Comparison of ENCODE assay signal across 8 cellular contexts in genomic region chr5:177362102-177362868, GRCh38. TPM values are rescaled to one million over a fixed set of nuclear protein-coding genes. Genes with fewer than 3 reads are reported as not detected.
DNase-seq lines count a peak whose midpoint lies in the region; ATAC-seq and TF ChIP-seq lines count a peak whose summit lies in the region.

No MANE protein-coding gene starts in this region.

- peak overlapping the region; percentile 91 for H3K4me3 Mint-ChIP-seq in T-helper 17 cell

- H3K4me1 ChIP-seq in HAP-1: peaks cover 9% of the 10 kb centered on the region
- no peaks in the 10 kb centered on the region for H3K4me1 ChIP-seq in endocrine pancreas (ENCODE audit: control insufficient read depth, insufficient read depth, low read length)
- H3K4me1 ChIP-seq in prostate gland (replicated peaks): peaks cover 9% of the 10 kb centered on the region

- H3K27ac ChIP-seq in prostate gland: peak overlapping the region; percentile 72 to 75

- H3K27me3 Mint-ChIP-seq in T-helper 17 cell: no peaks in the 10 kb centered on the region

- TF ChIP-seq CTCF in prostate gland (IDR thresholded peaks at IDR 0.05): no peak

- peak overlapping the region; percentile 35 for H3K4me3 ChIP-seq in HAP-1
- H3K4me3 ChIP-seq in endocrine pancreas (ENCODE audit: control insufficient read depth, insufficient read depth, low read length): no peak overlapping the region
- peak overlapping the region; percentile 37 to 50 for H3K4me3 ChIP-seq in prostate gland

- H3K9me3 ChIP-seq in HAP-1 (no peaks in the 10 kb centered on the region), T-helper 17 cell (ENCODE audit: control insufficient read depth, low read length, poor library complexity, severe bottlenecking) (no peaks in the 10 kb centered on the region), endocrine pancreas (ENCODE audit: control insufficient read depth, low read length) (no peaks in the 10 kb centered on the region), prostate gland (no peaks in the 10 kb centered on the region)

- peaks cover 8% of the 10 kb centered on the region for H3K36me3 Mint-ChIP-seq in T-helper 17 cell (ENCODE audit: low read depth)

- no peak for DNase-seq in HAP-1 (ENCODE audit: low spot score in 2 of 2)
- DNase-seq in T-helper 17 cell: peak in 2 of 3 donors; percentile 31 to 54
- no peak for DNase-seq in prostate gland (ENCODE audit: low spot score)
- no peak for DNase-seq in NCI-H1694 treated with DMSO at 0.1 percent for 48 hours (lab: John Stamatoyannopoulos, UW)
- DNase-seq in NCI-H2227 (lab: John Stamatoyannopoulos, UW; ENCODE audit: unreplicated experiment): no peak

- H3K4me1 Mint-ChIP-seq in T-helper 17 cell: peaks cover 52% of the 10 kb centered on the region

- 37% methylated on average over 19 of the region's 19 CpGs for WGBS in prostate gland

- H3K9ac ChIP-seq in endocrine pancreas (ENCODE audit: control insufficient read depth, insufficient read depth, low read length): peak overlapping the region; percentile 2

- H3K27ac Mint-ChIP-seq in T-helper 17 cell: peak overlapping the region; percentile 92

- H3K36me3 ChIP-seq in HAP-1 (replicated peaks): no peaks in the 10 kb centered on the region
- no peaks in the 10 kb centered on the region for H3K36me3 ChIP-seq in endocrine pancreas (ENCODE audit: control insufficient read depth, insufficient read depth, low read length)
- H3K36me3 ChIP-seq in prostate gland: no peaks in the 10 kb centered on the region

- peaks cover 15% of the 10 kb centered on the region for H3K27me3 ChIP-seq in HAP-1 (ENCODE audit: low read depth)
- H3K27me3 ChIP-seq in endocrine pancreas (ENCODE audit: control insufficient read depth, insufficient read depth, low read length): no peaks in the 10 kb centered on the region
- H3K27me3 ChIP-seq in prostate gland (replicated peaks; ENCODE audit: insufficient read depth): no peaks in the 10 kb centered on the region

- no peak for TF ChIP-seq POLR2A in prostate gland (IDR thresholded peaks at IDR 0.05)

- in situ Hi-C loops in HAP-1 (cut with MboI; ENCODE audit: low sequenced_read_pairs): no loop called here

- intact Hi-C loops in prostate gland (cut with DNase I): no loop called here

- peak; percentile 22 for ATAC-seq in T-helper 17 cell
- no peak for ATAC-seq in GM21737 (IDR thresholded peaks at IDR 0.05; ENCODE audit: unreplicated experiment)
- ATAC-seq in SK-N-SH treated with all-trans-retinoic acid at 6 μM for 48 hours: no peak

TF ChIP-seq in SK-N-SH treated with all-trans-retinoic acid at 6 μM for 48 hours, 23 proteins besides CTCF, POLR2A, EP300 and RAD21:
- no peak for TF ChIP-seq RARB (CRISPR knock-in tag; IDR thresholded peaks at IDR 0.05)
- no peak for TF ChIP-seq TSHZ2 (CRISPR knock-in tag; IDR thresholded peaks at IDR 0.05)
- no peak for TF ChIP-seq BACH2 (CRISPR knock-in tag; IDR thresholded peaks at IDR 0.05; ENCODE audit: borderline replicate concordance)

RNA-seq across cellular contexts. Expression of gene RGS14, which starts 4.6 kb away (rescaled TPM):
- 100 to 1,000 TPM in 1 of 2 donors, 10 to 100 TPM in 1; 76.7 to 110 TPM for total RNA-seq in T-helper 17 cell
- 10 to 100 TPM; 13.3 to 24.2 TPM for total RNA-seq in prostate gland

RNA-seq across cellular contexts. Expression of gene LMAN2, which starts 10.8 kb away (rescaled TPM):
- total RNA-seq in T-helper 17 cell (10 to 100 TPM; 75.5 to 89.8 TPM), prostate gland (100 to 1,000 TPM; 350 to 369 TPM)

RNA-seq across cellular contexts. Expression of gene SLC34A1, which starts 21.9 kb away (rescaled TPM):
- total RNA-seq in T-helper 17 cell (under 1 TPM; 0.31 to 0.40 TPM), prostate gland (not detected)

RNA-seq across cellular contexts. Expression of gene PFN3, which starts 38.2 kb away (rescaled TPM):
- total RNA-seq in T-helper 17 cell: not detected
- not detected for total RNA-seq in prostate gland

RNA-seq across cellular contexts. Expression of gene F12, which starts 47.1 kb away (rescaled TPM):
- total RNA-seq in T-helper 17 cell: 1 to 10 TPM in 1 of 2 donors, under 1 TPM in 1; 0.62 to 1.1 TPM
- 1 to 10 TPM in 1 of 2 donors, under 1 TPM in 1; 0.74 to 2.6 TPM for total RNA-seq in prostate gland

Comparison
In these comparisons a context has a peak if more than half of its experiments do, and no peak if none do; other contexts are left out.
1. DNase-seq: peak in T-helper 17 cell (2 of 3); none in HAP-1 (0 of 2), prostate gland (single experiment), NCI-H1694 treated with DMSO at 0.1 percent for 48 hours (single experiment) and NCI-H2227 (single experiment).